Comparison of ENCODE assay signal across 15 cellular contexts in genomic region chr16:56771558-56772279, GRCh38. TPM values are rescaled to one million over a fixed set of nuclear protein-coding genes. Genes with fewer than 3 reads are reported as not detected.
DNase-seq lines count a peak whose midpoint lies in the region; ATAC-seq and TF ChIP-seq lines count a peak whose summit lies in the region.
"Had no signal": no experiment of that assay in that cellular context is flagged by ENCODE, and none has a peak within 500 bp of the region (broad histone marks: within the 10 kb centered on the region; RNA-seq: fewer than 3 reads in every experiment).

No MANE protein-coding gene starts in this region.

- DNase-seq in activated CD4-positive, alpha-beta T cell treated with anti-CD3 and anti-CD28 coated beads, Interleukin-2, amount 10 ng/mL, durations not matched to agents 7 days and 5 days = no peak
- DNase-seq in activated CD4-positive, alpha-beta T cell treated with anti-CD3 and anti-CD28 coated beads, Interleukin-2, amount 50 U/mL, for 1 hour = no peak
- DNase-seq in RPMI8226 (peak; percentile 29), coronary artery (ENCODE audit: low spot score) (no peak), dermis blood vessel endothelial cell (no peak), ecto neural progenitor cell (ENCODE audit: low spot score) (no peak), vagina (ENCODE audit: extremely low spot score in 2 of 2) (no peak)
- DNase-seq in stimulated activated effector memory CD8-positive, alpha-beta T cell treated with anti-CD3 and anti-CD28 coated beads, Interleukin-12 subunit alpha, Interleukin-12 subunit beta, amount 100 ng/mL, for 72 hours (ENCODE audit: low spot score in 2 of 2) = peak in 1 of 2 donors; percentile 35
- DNase-seq: colonic mucosa, mesendoderm, NCI-H1417, NCI-H446, occipital lobe, thyroid gland had no signal

- no peaks in the 10 kb centered on the region for H3K36me3 ChIP-seq in vagina
- H3K36me3 ChIP-seq: colonic mucosa, thyroid gland had no signal

- ATAC-seq in stimulated activated effector memory CD8-positive, alpha-beta T cell treated with anti-CD3 and anti-CD28 coated beads, Interleukin-12 subunit alpha, Interleukin-12 subunit beta, amount 100 ng/mL, for 72 hours = no peak

- CTCF ChIA-PET in activated CD4-positive, alpha-beta T cell treated with anti-CD3 and anti-CD28 coated beads, Interleukin-2, amount 10 ng/mL, durations not matched to agents 7 days and 5 days (lab: Charles Lee) = interaction anchor here (0.6 kb wide), 1 partner anchor 70 kb away, joined by 3 read pairs; no protein-coding TSS in a partner anchor

- H3K9me3 Mint-ChIP-seq in activated CD4-positive, alpha-beta T cell treated with anti-CD3 and anti-CD28 coated beads, Interleukin-2, amount 10 ng/mL, durations not matched to agents 7 days and 5 days = no peaks in the 10 kb centered on the region
- no peaks in the 10 kb centered on the region for H3K9me3 Mint-ChIP-seq in stimulated activated effector memory CD8-positive, alpha-beta T cell treated with anti-CD3 and anti-CD28 coated beads, Interleukin-12 subunit alpha, Interleukin-12 subunit beta, amount 100 ng/mL, for 72 hours
- H3K9me3 Mint-ChIP-seq: activated naive CD4-positive, alpha-beta T cell treated with anti-CD3 and anti-CD28 coated beads, Interleukin-2, amount 50 U/mL, for 72 hours had no signal

- no peak overlapping the region for H3K4me3 Mint-ChIP-seq in activated CD4-positive, alpha-beta T cell treated with anti-CD3 and anti-CD28 coated beads, Interleukin-2, amount 10 ng/mL, durations not matched to agents 7 days and 5 days
- no peak overlapping the region for H3K4me3 Mint-ChIP-seq in stimulated activated effector memory CD8-positive, alpha-beta T cell treated with anti-CD3 and anti-CD28 coated beads, Interleukin-12 subunit alpha, Interleukin-12 subunit beta, amount 100 ng/mL, for 72 hours

- H3K4me3 ChIP-seq in coronary artery = peak overlapping the region; percentile 21
- H3K4me3 ChIP-seq in vagina = no peak overlapping the region
- H3K4me3 ChIP-seq: colonic mucosa, thyroid gland had no signal

- H3K36me3 Mint-ChIP-seq in activated CD4-positive, alpha-beta T cell treated with anti-CD3 and anti-CD28 coated beads, Interleukin-2, amount 10 ng/mL, durations not matched to agents 7 days and 5 days (ENCODE audit: low read depth) = no peaks in the 10 kb centered on the region
- no peaks in the 10 kb centered on the region for H3K36me3 Mint-ChIP-seq in stimulated activated effector memory CD8-positive, alpha-beta T cell treated with anti-CD3 and anti-CD28 coated beads, Interleukin-12 subunit alpha, Interleukin-12 subunit beta, amount 100 ng/mL, for 72 hours
- H3K36me3 Mint-ChIP-seq: activated naive CD4-positive, alpha-beta T cell treated with anti-CD3 and anti-CD28 coated beads, Interleukin-2, amount 50 U/mL, for 72 hours had no signal

- H3K27me3 Mint-ChIP-seq in activated CD4-positive, alpha-beta T cell treated with anti-CD3 and anti-CD28 coated beads, Interleukin-2, amount 10 ng/mL, durations not matched to agents 7 days and 5 days = no peaks in the 10 kb centered on the region

- POLR2A ChIA-PET in activated CD4-positive, alpha-beta T cell treated with anti-CD3 and anti-CD28 coated beads, Interleukin-2, amount 10 ng/mL, durations not matched to agents 7 days and 5 days (lab: Charles Lee) = no interaction called here

- H3K27ac Mint-ChIP-seq in activated CD4-positive, alpha-beta T cell treated with anti-CD3 and anti-CD28 coated beads, Interleukin-2, amount 10 ng/mL, durations not matched to agents 7 days and 5 days = peak overlapping the region; percentile 43
- peak overlapping the region; percentile 74 for H3K27ac Mint-ChIP-seq in stimulated activated effector memory CD8-positive, alpha-beta T cell treated with anti-CD3 and anti-CD28 coated beads, Interleukin-12 subunit alpha, Interleukin-12 subunit beta, amount 100 ng/mL, for 72 hours

- no peaks in the 10 kb centered on the region for H3K27me3 ChIP-seq in vagina
- H3K27me3 ChIP-seq: colonic mucosa, thyroid gland had no signal

- TF ChIP-seq POLR2A in vagina (IDR thresholded peaks at IDR 0.05) = no peak

- no peaks in the 10 kb centered on the region for H3K9me3 ChIP-seq in vagina
- H3K9me3 ChIP-seq: colonic mucosa, thyroid gland had no signal

- H3K27ac ChIP-seq in coronary artery (peak overlapping the region; percentile 17 to 38), vagina (no peak overlapping the region)
- H3K27ac ChIP-seq: colonic mucosa, thyroid gland had no signal

- peaks cover 27% of the 10 kb centered on the region for H3K4me1 Mint-ChIP-seq in activated CD4-positive, alpha-beta T cell treated with anti-CD3 and anti-CD28 coated beads, Interleukin-2, amount 10 ng/mL, durations not matched to agents 7 days and 5 days
- peaks cover 20% of the 10 kb centered on the region for H3K4me1 Mint-ChIP-seq in stimulated activated effector memory CD8-positive, alpha-beta T cell treated with anti-CD3 and anti-CD28 coated beads, Interleukin-12 subunit alpha, Interleukin-12 subunit beta, amount 100 ng/mL, for 72 hours

- no peak for TF ChIP-seq CTCF in coronary artery (IDR thresholded peaks at IDR 0.05)
- no peak for TF ChIP-seq CTCF in vagina (IDR thresholded peaks at IDR 0.05)

- intact Hi-C loops in vagina (cut with DNase I) = no loop called here

- H3K4me1 ChIP-seq in vagina = peaks cover 43% of the 10 kb centered on the region

RNA-seq across cellular contexts. Expression of gene NUP93, which starts 41.8 kb away (rescaled TPM):
- 10 to 100 TPM; 85.0 to 85.9 TPM for total RNA-seq in activated CD4-positive, alpha-beta T cell treated with anti-CD3 and anti-CD28 coated beads, Interleukin-2, amount 10 ng/mL, durations not matched to agents 7 days and 5 days
- total RNA-seq in dermis blood vessel endothelial cell (59.7 and 98.4 TPM in 2 replicates), vagina (43.7 TPM)
